Comparison of ENCODE assay signal across 8 cellular contexts in the genomic region with DNA sequence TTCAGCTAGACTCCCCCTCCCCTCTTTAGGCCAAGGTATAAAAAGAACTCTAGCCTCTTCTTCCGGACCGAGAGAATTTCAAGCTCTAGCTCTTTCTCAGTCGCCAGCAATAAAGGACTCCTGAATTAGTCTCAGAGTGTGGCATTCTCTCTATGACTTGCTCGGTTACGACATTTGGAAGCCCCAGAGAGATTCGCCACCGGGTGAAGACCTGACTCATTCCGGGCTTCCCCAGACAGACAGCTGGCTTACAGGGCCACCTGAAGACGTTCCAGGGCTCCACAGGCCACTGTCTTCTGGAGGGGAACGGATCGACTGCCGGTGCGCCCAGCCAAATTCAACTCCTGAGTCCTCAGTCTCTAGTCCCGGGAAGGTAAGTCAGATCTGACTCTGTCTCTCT. TPM values are rescaled to one million over a fixed set of nuclear protein-coding genes. Genes with fewer than 3 reads are reported as not detected.
DNase-seq lines count a peak whose midpoint lies in the region; ATAC-seq and TF ChIP-seq lines count a peak whose summit lies in the region.

A gene (plus strand): TSS at position 234 of the 400 bp plus-strand sequence. CDS start 15,510 bp downstream, outside the sequence.

- no peaks in the 10 kb centered on the region for H3K27me3 ChIP-seq in ACC112 (ENCODE audit: insufficient read depth, low read length)
- H3K27me3 ChIP-seq in upper lobe of right lung, result no peaks in the 10 kb centered on the region

- H3K9me3 Mint-ChIP-seq in activated T-helper 1 cell treated with anti-CD3 and anti-CD28 coated beads, Interleukin-12 subunit alpha, Interleukin-12 subunit beta, Interleukin-2, Interleukin-4 antibody, amounts not matched to agents 30 ng/mL and 10 ng/mL and 1 ng/mL, durations not matched to agents 14 hours and 24 hours and 36 hours, result no peaks in the 10 kb centered on the region

- H3K36me3 ChIP-seq in ACC112 (ENCODE audit: insufficient read depth, low read length), result no peaks in the 10 kb centered on the region
- no peaks in the 10 kb centered on the region for H3K36me3 ChIP-seq in upper lobe of right lung

- DNase-seq in activated T-helper 1 cell treated with anti-CD3 and anti-CD28 coated beads, Interleukin-12 subunit alpha, Interleukin-12 subunit beta, Interleukin-2, Interleukin-4 antibody, amounts not matched to agents 30 ng/mL and 10 ng/mL and 1 ng/mL, durations not matched to agents 14 hours and 24 hours and 36 hours (ENCODE audit: low spot score), result peak; percentile 10
- DNase-seq in stimulated activated CD4-positive, alpha-beta T cell treated with anti-CD3 and anti-CD28 coated beads, Interleukin-1b, Interleukin-23, amount 100 ng/mL, for 48 hours, result peak; percentile 57
- DNase-seq in DMS114 treated with DMSO at 0.1 percent for 48 hours (lab: John Stamatoyannopoulos, UW; ENCODE audit: unreplicated experiment), result no peak
- no peak for DNase-seq in NCI-H526 (lab: John Stamatoyannopoulos, UW)
- no peak for DNase-seq in upper lobe of right lung

- H3K27ac ChIP-seq in ACC112 (ENCODE audit: low read depth, low read length), result no peak within 1 kb of the TSS
- H3K27ac ChIP-seq in upper lobe of right lung, result no peak within 1 kb of the TSS

- peaks cover 12% of the 10 kb centered on the region for H3K4me1 Mint-ChIP-seq in activated T-helper 1 cell treated with anti-CD3 and anti-CD28 coated beads, Interleukin-12 subunit alpha, Interleukin-12 subunit beta, Interleukin-2, Interleukin-4 antibody, amounts not matched to agents 30 ng/mL and 10 ng/mL and 1 ng/mL, durations not matched to agents 14 hours and 24 hours and 36 hours (ENCODE audit: low read depth)

- peaks cover 11% of the 10 kb centered on the region for H3K27me3 Mint-ChIP-seq in activated T-helper 1 cell treated with anti-CD3 and anti-CD28 coated beads, Interleukin-12 subunit alpha, Interleukin-12 subunit beta, Interleukin-2, Interleukin-4 antibody, amounts not matched to agents 30 ng/mL and 10 ng/mL and 1 ng/mL, durations not matched to agents 14 hours and 24 hours and 36 hours (ENCODE audit: insufficient read depth)

- no peak for TF ChIP-seq CTCF in upper lobe of right lung (IDR thresholded peaks at IDR 0.05)

- H3K4me3 ChIP-seq in ACC112 (ENCODE audit: low read depth, low read length) (no peak within 1 kb of the TSS), upper lobe of right lung (no peak within 1 kb of the TSS)

- no peaks in the 10 kb centered on the region for H3K9me3 ChIP-seq in upper lobe of right lung

- intact Hi-C loops in activated T-helper 1 cell treated with anti-CD3 and anti-CD28 coated beads, Interleukin-12 subunit alpha, Interleukin-12 subunit beta, Interleukin-2, Interleukin-4 antibody, amounts not matched to agents 30 ng/mL and 10 ng/mL and 1 ng/mL, durations not matched to agents 14 hours and 24 hours and 36 hours (cut with micrococcal nuclease), result no loop called here
- intact Hi-C loops in upper lobe of right lung (cut with DNase I), result no loop called here

- H3K36me3 Mint-ChIP-seq in activated T-helper 1 cell treated with anti-CD3 and anti-CD28 coated beads, Interleukin-12 subunit alpha, Interleukin-12 subunit beta, Interleukin-2, Interleukin-4 antibody, amounts not matched to agents 30 ng/mL and 10 ng/mL and 1 ng/mL, durations not matched to agents 14 hours and 24 hours and 36 hours (ENCODE audit: low read depth), result no peaks in the 10 kb centered on the region

- H3K4me1 ChIP-seq in ACC112 (ENCODE audit: control insufficient read depth, insufficient read depth, low read length, unreplicated experiment) (peaks cover 16% of the 10 kb centered on the region), upper lobe of right lung (no peaks in the 10 kb centered on the region)

- no peaks in the 10 kb centered on the region for H3K79me2 ChIP-seq in ACC112 (ENCODE audit: control insufficient read depth, insufficient read depth, low read length, unreplicated experiment)

- ATAC-seq in GM18870 (IDR thresholded peaks at IDR 0.05; ENCODE audit: unreplicated experiment), result peak; percentile 92
- ATAC-seq in HG03025 (IDR thresholded peaks at IDR 0.05; ENCODE audit: low FRiP score, unreplicated experiment), result peak; percentile 63
- ATAC-seq in upper lobe of right lung, result no peak

- H3K4me3 Mint-ChIP-seq in activated T-helper 1 cell treated with anti-CD3 and anti-CD28 coated beads, Interleukin-12 subunit alpha, Interleukin-12 subunit beta, Interleukin-2, Interleukin-4 antibody, amounts not matched to agents 30 ng/mL and 10 ng/mL and 1 ng/mL, durations not matched to agents 14 hours and 24 hours and 36 hours, result no peak within 1 kb of the TSS

- H2AFZ ChIP-seq in ACC112 (ENCODE audit: low read length, unreplicated experiment), result peak within 1 kb of the TSS; percentile 71

- H3K27ac Mint-ChIP-seq in activated T-helper 1 cell treated with anti-CD3 and anti-CD28 coated beads, Interleukin-12 subunit alpha, Interleukin-12 subunit beta, Interleukin-2, Interleukin-4 antibody, amounts not matched to agents 30 ng/mL and 10 ng/mL and 1 ng/mL, durations not matched to agents 14 hours and 24 hours and 36 hours, result no peak within 1 kb of the TSS

RNA-seq across cellular contexts. Expression of the gene that starts here (rescaled TPM):
- total RNA-seq in activated T-helper 1 cell treated with anti-CD3 and anti-CD28 coated beads, Interleukin-12 subunit alpha, Interleukin-12 subunit beta, Interleukin-2, Interleukin-4 antibody, amounts not matched to agents 30 ng/mL and 10 ng/mL and 1 ng/mL, durations not matched to agents 14 hours and 24 hours and 36 hours, result not detected in 2 replicates
- not detected for total RNA-seq in upper lobe of right lung

Comparison
In these comparisons a context has a peak if more than half of its experiments do, and no peak if none do; other contexts are left out.
1. Peak in DNase-seq in activated T-helper 1 cell treated with anti-CD3 and anti-CD28 coated beads, Interleukin-12 subunit alpha, Interleukin-12 subunit beta, Interleukin-2, Interleukin-4 antibody, amounts not matched to agents 30 ng/mL and 10 ng/mL and 1 ng/mL, durations not matched to agents 14 hours and 24 hours and 36 hours; RNA of the gene not detected or under 1 TPM.